In the genomic region with DNA sequence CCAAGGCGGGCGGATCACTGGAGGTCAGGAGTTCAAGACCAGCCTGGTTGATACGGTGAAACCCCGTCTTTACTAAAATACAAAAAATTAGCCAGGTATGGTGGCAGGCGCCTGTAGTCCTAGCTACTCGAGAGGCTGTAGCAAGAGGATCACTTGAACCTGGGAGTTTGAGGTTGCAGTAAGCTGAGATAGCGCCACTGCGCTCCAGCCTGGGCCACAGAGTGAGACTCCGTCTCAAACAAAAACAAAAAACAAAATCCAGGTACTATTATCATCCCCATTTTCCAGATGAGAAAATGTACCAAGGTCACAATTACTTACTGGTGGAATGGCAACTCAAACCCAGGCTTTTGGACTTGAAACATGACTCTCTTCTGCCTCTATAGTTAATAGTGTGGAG, we compare ENCODE assay signal across 22 cellular contexts. TPM values are rescaled to one million over a fixed set of nuclear protein-coding genes. Genes with fewer than 3 reads are reported as not detected.
A peak's percentile ranks its signal among the peaks of the same experiment; 100 is the strongest.
DNase-seq lines count a peak whose midpoint lies in the region; ATAC-seq and TF ChIP-seq lines count a peak whose summit lies in the region.
"Had no signal": no experiment of that assay in that cellular context is flagged by ENCODE, and none has a peak within 500 bp of the region (broad histone marks: within the 10 kb centered on the region; RNA-seq: fewer than 3 reads in every experiment).

No MANE protein-coding gene starts in this region.

- peak overlapping the region; percentile 31 for H3K4me3 Mint-ChIP-seq in activated CD4-positive, alpha-beta T cell treated with anti-CD3 and anti-CD28 coated beads for 36 hours
- H3K4me3 Mint-ChIP-seq in CD4-positive, alpha-beta memory T cell = peak overlapping the region in 4 of 8 donors; percentile 65 to 85 (median 75)
- H3K4me3 Mint-ChIP-seq in activated CD4-positive, alpha-beta memory T cell treated with anti-CD3 and anti-CD28 coated beads for 36 hours = no peak overlapping the region
- no peak overlapping the region for H3K4me3 Mint-ChIP-seq in endodermal cell
- H3K4me3 Mint-ChIP-seq: CD14-positive monocyte; stimulated activated memory B cell treated with anti-CD40 and anti-IgM and Interleukin-4, amounts not matched to agents 10 μg/mL and 1 μg/mL and 100 μg/mL, for 72 hours had no signal

- intact Hi-C loops in activated CD4-positive, alpha-beta T cell treated with anti-CD3 and anti-CD28 coated beads for 36 hours (cut with DNase I, micrococcal nuclease) = loop anchor here in 1 of 2 experiments (1.0 kb wide), 1 partner anchor 20 kb away; no protein-coding TSS in a partner anchor
- intact Hi-C loops in CD4-positive, alpha-beta memory T cell (cut with micrococcal nuclease) = no loop called here
- intact Hi-C loops in activated CD4-positive, alpha-beta memory T cell treated with anti-CD3 and anti-CD28 coated beads for 36 hours (cut with micrococcal nuclease) = no loop called here

- H3K27me3 ChIP-seq in CD4-positive, alpha-beta memory T cell (ENCODE audit: insufficient read depth, low read length) = no peaks in the 10 kb centered on the region
- H3K27me3 ChIP-seq in endodermal cell (ENCODE audit: control insufficient read depth, insufficient read depth, low read length, poor library complexity, severe bottlenecking) (no peaks in the 10 kb centered on the region), Peyer's patch (no peaks in the 10 kb centered on the region)
- H3K27me3 ChIP-seq: gastroesophageal sphincter, right atrium auricular region, SJSA1, transverse colon had no signal

- POLR2A ChIA-PET in activated CD4-positive, alpha-beta T cell treated with anti-CD3 and anti-CD28 coated beads for 36 hours (lab: Charles Lee) = interaction anchor here (0.6 kb wide), 1 partner anchor 12 kb away, joined by 3 read pairs; no protein-coding TSS in a partner anchor
- POLR2A ChIA-PET in CD4-positive, alpha-beta memory T cell (lab: Charles Lee; ENCODE audit: partially characterized antibody) = interaction anchor here (1.0 kb wide), 1 partner anchor 37 kb away, joined by 3 read pairs; no protein-coding TSS in a partner anchor
- POLR2A ChIA-PET in activated CD4-positive, alpha-beta memory T cell treated with anti-CD3 and anti-CD28 coated beads for 36 hours (lab: Charles Lee) = no interaction called here

- DNase-seq in activated CD4-positive, alpha-beta T cell treated with anti-CD3 and anti-CD28 coated beads for 36 hours = no peak
- no peak for DNase-seq in activated CD4-positive, alpha-beta T cell treated with anti-CD3 and anti-CD28 coated beads, Interleukin-2, amount 50 U/mL, for 48 hours
- DNase-seq in CD4-positive, alpha-beta memory T cell = no peak
- no peak for DNase-seq in activated CD4-positive, alpha-beta memory T cell treated with anti-CD3 and anti-CD28 coated beads for 36 hours
- DNase-seq in endodermal cell (no peak), Peyer's patch (no peak), hepatic stellate cell (ENCODE audit: low spot score) (no peak)
- DNase-seq in central memory CD4-positive, alpha-beta T cell = no peak
- DNase-seq: DMS79; erythroblast; NCI-H146; NCI-H748 treated with DMSO at 0.1 percent for 48 hours; occipital lobe; stimulated activated CD4-positive, alpha-beta T cell treated with anti-CD3 and anti-CD28 coated beads, Interleukin-15, amount 100 ng/mL, for 24 hours; transverse colon had no signal

- peaks cover 51% of the 10 kb centered on the region for H3K4me1 Mint-ChIP-seq in activated CD4-positive, alpha-beta T cell treated with anti-CD3 and anti-CD28 coated beads for 36 hours
- H3K4me1 Mint-ChIP-seq in CD4-positive, alpha-beta memory T cell = peaks cover 30 to 68% (median 47%) of the 10 kb centered on the region in 4 donors
- peaks cover 54% of the 10 kb centered on the region for H3K4me1 Mint-ChIP-seq in activated CD4-positive, alpha-beta memory T cell treated with anti-CD3 and anti-CD28 coated beads for 36 hours (ENCODE audit: low read depth)
- H3K4me1 Mint-ChIP-seq in endodermal cell = peaks cover 15% of the 10 kb centered on the region

- ATAC-seq in activated CD4-positive, alpha-beta T cell treated with anti-CD3 and anti-CD28 coated beads for 36 hours = no peak
- ATAC-seq: A549; gastroesophageal sphincter; left lobe of liver; stimulated activated memory B cell treated with anti-CD40 and anti-IgM and Interleukin-4, amounts not matched to agents 10 μg/mL and 1 μg/mL and 100 μg/mL, for 72 hours had no signal

- H3K27ac Mint-ChIP-seq in activated CD4-positive, alpha-beta T cell treated with anti-CD3 and anti-CD28 coated beads for 36 hours = peak overlapping the region; percentile 81
- H3K27ac Mint-ChIP-seq in CD4-positive, alpha-beta memory T cell = peak overlapping the region in 5 of 7 donors; percentile 3 to 84 (median 78)
- peak overlapping the region; percentile 71 for H3K27ac Mint-ChIP-seq in activated CD4-positive, alpha-beta memory T cell treated with anti-CD3 and anti-CD28 coated beads for 36 hours
- H3K27ac Mint-ChIP-seq in endodermal cell = peak overlapping the region; percentile 48

- 95 to 96% methylated on average over 8 to 9 of the region's 9 CpGs for WGBS in endodermal cell (ENCODE audit: insufficient coverage in 1 of 2, insufficient read length in 1 of 2), 2 experiments

- no peaks in the 10 kb centered on the region for H3K9me3 ChIP-seq in CD4-positive, alpha-beta memory T cell (ENCODE audit: control insufficient read depth in 1 of 2, low read length in 2 of 2)
- H3K9me3 ChIP-seq in endodermal cell (ENCODE audit: control insufficient read depth, low read length) (no peaks in the 10 kb centered on the region), Peyer's patch (no peaks in the 10 kb centered on the region)
- H3K9me3 ChIP-seq: A549, gastroesophageal sphincter, right atrium auricular region, SJSA1, transverse colon had no signal

- H3K27ac ChIP-seq in CD4-positive, alpha-beta memory T cell (ENCODE audit: low read depth, low read length) = no peak overlapping the region
- H3K27ac ChIP-seq in endodermal cell (ENCODE audit: low read depth, low read length) (no peak overlapping the region), Peyer's patch (no peak overlapping the region)
- H3K27ac ChIP-seq: A549, gastroesophageal sphincter, right atrium auricular region, SJSA1, transverse colon had no signal

- peak overlapping the region; percentile 24 for H3K9ac ChIP-seq in endodermal cell (ENCODE audit: extremely low read depth, low read length, poor library complexity, severe bottlenecking)

- H3K4me1 ChIP-seq in CD4-positive, alpha-beta memory T cell (ENCODE audit: insufficient read depth, low read length) = peaks cover 55% of the 10 kb centered on the region
- H3K4me1 ChIP-seq in endodermal cell (ENCODE audit: control insufficient read depth, insufficient read depth, low read length) (peaks cover 3% of the 10 kb centered on the region), Peyer's patch (peaks cover 0 to 17% (median 5%) of the 10 kb centered on the region in 4 donors)

- H3K27me3 Mint-ChIP-seq in activated CD4-positive, alpha-beta T cell treated with anti-CD3 and anti-CD28 coated beads for 36 hours = no peaks in the 10 kb centered on the region
- no peaks in the 10 kb centered on the region for H3K27me3 Mint-ChIP-seq in CD4-positive, alpha-beta memory T cell
- H3K27me3 Mint-ChIP-seq in activated CD4-positive, alpha-beta memory T cell treated with anti-CD3 and anti-CD28 coated beads for 36 hours = no peaks in the 10 kb centered on the region
- H3K27me3 Mint-ChIP-seq in endodermal cell (ENCODE audit: insufficient read depth) = no peaks in the 10 kb centered on the region
- H3K27me3 Mint-ChIP-seq: stimulated activated memory B cell treated with anti-CD40 and anti-IgM and Interleukin-4, amounts not matched to agents 10 μg/mL and 1 μg/mL and 100 μg/mL, for 72 hours had no signal

- H3K36me3 Mint-ChIP-seq in activated CD4-positive, alpha-beta T cell treated with anti-CD3 and anti-CD28 coated beads for 36 hours (ENCODE audit: low read depth) = peaks cover 62% of the 10 kb centered on the region
- H3K36me3 Mint-ChIP-seq in CD4-positive, alpha-beta memory T cell = peaks cover 22 to 68% of the 10 kb centered on the region in 2 donors
- peaks cover 47% of the 10 kb centered on the region for H3K36me3 Mint-ChIP-seq in activated CD4-positive, alpha-beta memory T cell treated with anti-CD3 and anti-CD28 coated beads for 36 hours
- peaks cover 77% of the 10 kb centered on the region for H3K36me3 Mint-ChIP-seq in endodermal cell (ENCODE audit: low read depth)

- CTCF ChIA-PET in activated CD4-positive, alpha-beta T cell treated with anti-CD3 and anti-CD28 coated beads for 36 hours (lab: Charles Lee) = interaction anchor here (0.6 to 2.5 kb wide), 4 partner anchors 15 to 293 kb away, joined by 3 to 6 read pairs (median 4); no protein-coding TSS in a partner anchor
- CTCF ChIA-PET in CD4-positive, alpha-beta memory T cell (lab: Charles Lee; ENCODE audit: partially characterized antibody) = no interaction called here
- CTCF ChIA-PET in activated CD4-positive, alpha-beta memory T cell treated with anti-CD3 and anti-CD28 coated beads for 36 hours (lab: Charles Lee) = interaction anchor here (0.7 to 1.8 kb wide), 3 partner anchors 17 to 292 kb away, joined by 3 to 5 read pairs (median 3); no protein-coding TSS in a partner anchor

- peaks cover 11% of the 10 kb centered on the region for H3K36me3 ChIP-seq in CD4-positive, alpha-beta memory T cell (ENCODE audit: insufficient read depth, low read length)
- H3K36me3 ChIP-seq in endodermal cell (ENCODE audit: control insufficient read depth, insufficient read depth, low read length) = peaks cover 82% of the 10 kb centered on the region
- peaks cover 0 to 28% (median 0%) of the 10 kb centered on the region in 3 donors for H3K36me3 ChIP-seq in Peyer's patch

- H3K9me3 Mint-ChIP-seq in activated CD4-positive, alpha-beta T cell treated with anti-CD3 and anti-CD28 coated beads for 36 hours (ENCODE audit: low read depth) = no peaks in the 10 kb centered on the region
- no peaks in the 10 kb centered on the region for H3K9me3 Mint-ChIP-seq in CD4-positive, alpha-beta memory T cell
- H3K9me3 Mint-ChIP-seq in activated CD4-positive, alpha-beta memory T cell treated with anti-CD3 and anti-CD28 coated beads for 36 hours = no peaks in the 10 kb centered on the region
- H3K9me3 Mint-ChIP-seq in endodermal cell = no peaks in the 10 kb centered on the region
- H3K9me3 Mint-ChIP-seq: CD14-positive monocyte; stimulated activated memory B cell treated with anti-CD40 and anti-IgM and Interleukin-4, amounts not matched to agents 10 μg/mL and 1 μg/mL and 100 μg/mL, for 72 hours had no signal

- no peak for TF ChIP-seq POLR2A in Peyer's patch (IDR thresholded peaks at IDR 0.05)

- TF ChIP-seq CTCF in endodermal cell (conservative IDR thresholded peaks at IDR 0.05) = no peak
- TF ChIP-seq CTCF in Peyer's patch (IDR thresholded peaks at IDR 0.05) = no peak

- H3K4me3 ChIP-seq in CD4-positive, alpha-beta memory T cell (ENCODE audit: low read length in 2 of 2) = no peak overlapping the region
- H3K4me3 ChIP-seq in endodermal cell (ENCODE audit: low read length) (peak overlapping the region; percentile 85), Peyer's patch (no peak overlapping the region)
- H3K4me3 ChIP-seq: A549, gastroesophageal sphincter, right atrium auricular region, SJSA1, transverse colon had no signal

RNA-seq across cellular contexts. Expression of gene TOMM20, which starts 4.5 kb away (rescaled TPM):
- total RNA-seq in activated CD4-positive, alpha-beta T cell treated with anti-CD3 and anti-CD28 coated beads for 36 hours = 100 to 1,000 TPM in 1 of 2 experiments, 10 to 100 TPM in 1; 62.1 to 148 TPM
- 100 to 1,000 TPM; 102 to 108 TPM for total RNA-seq in CD4-positive, alpha-beta memory T cell
- 10 to 100 TPM; 64.4 to 70.6 TPM for polyA plus RNA-seq in CD4-positive, alpha-beta memory T cell
- total RNA-seq in activated CD4-positive, alpha-beta memory T cell treated with anti-CD3 and anti-CD28 coated beads for 36 hours = 100 to 1,000 TPM; 127 to 142 TPM
- total RNA-seq in endodermal cell (100 to 1,000 TPM; 237 to 252 TPM), Peyer's patch (10 to 100 TPM; 38.0 to 44.3 (median 42.8) TPM)
- polyA plus RNA-seq in endodermal cell (2013, experiment 1 of 2) = 237 TPM
- 220 TPM for polyA plus RNA-seq in endodermal cell (2013, experiment 2 of 2)

RNA-seq across cellular contexts. Expression of gene RBM34, which starts 36.9 kb away (rescaled TPM):
- 100 to 1,000 TPM; 126 to 154 TPM for total RNA-seq in activated CD4-positive, alpha-beta T cell treated with anti-CD3 and anti-CD28 coated beads for 36 hours
- total RNA-seq in CD4-positive, alpha-beta memory T cell = 100 to 1,000 TPM; 120 TPM
- 10 to 100 TPM; 55.2 to 79.8 TPM for polyA plus RNA-seq in CD4-positive, alpha-beta memory T cell
- 100 to 1,000 TPM; 108 to 120 TPM for total RNA-seq in activated CD4-positive, alpha-beta memory T cell treated with anti-CD3 and anti-CD28 coated beads for 36 hours
- 100 to 1,000 TPM; 104 to 127 TPM for total RNA-seq in endodermal cell
- 60.1 TPM for polyA plus RNA-seq in endodermal cell (2013, experiment 1 of 2)
- polyA plus RNA-seq in endodermal cell (2013, experiment 2 of 2) = 61.4 TPM
- 100 to 1,000 TPM in 1 of 4 donors, 10 to 100 TPM in 3; 21.5 to 110 (median 33.1) TPM for total RNA-seq in Peyer's patch
